ENCODE assay signal across 18 cellular contexts in the genomic region with DNA sequence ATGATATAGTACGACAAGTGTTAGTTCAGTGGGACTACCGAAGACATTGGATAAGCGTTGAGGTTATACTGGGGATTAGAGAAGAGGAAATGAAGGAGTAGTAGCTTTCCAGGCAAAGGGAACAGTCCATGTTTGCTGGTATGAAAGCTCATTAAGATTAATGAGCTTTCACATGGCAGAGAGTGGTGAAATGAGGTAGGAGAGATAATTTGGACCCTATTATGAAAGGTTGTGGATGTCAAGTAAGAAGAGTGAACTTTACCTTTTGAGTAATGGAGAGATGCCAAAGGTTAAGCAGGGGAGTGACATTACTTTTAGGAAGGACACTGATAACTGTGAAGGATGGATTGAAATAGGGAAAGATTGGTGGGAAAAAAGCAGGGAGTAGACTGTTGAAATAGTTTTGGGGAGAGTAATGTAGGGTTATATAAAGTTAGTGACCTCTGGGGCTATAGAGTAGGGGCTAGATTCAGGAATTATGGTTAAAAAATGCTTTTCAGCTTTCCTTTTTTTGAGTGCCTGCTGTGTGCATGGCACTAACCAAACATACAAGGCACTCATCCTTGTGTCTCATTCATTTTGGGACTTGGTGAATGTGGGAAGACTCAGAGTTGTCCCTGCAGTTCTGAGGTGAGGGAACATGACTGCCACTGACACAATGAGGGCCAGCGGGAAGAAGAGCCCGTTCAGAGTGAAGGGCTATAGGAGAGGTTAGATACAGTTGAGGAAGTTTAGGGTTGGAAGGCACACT.
"Had no signal": no experiment of that assay in that cellular context is flagged by ENCODE, and none has a peak within 500 bp of the region (broad histone marks: within the 10 kb centered on the region; RNA-seq: fewer than 3 reads in every experiment).

No MANE protein-coding gene starts in this region.

- H3K27me3 Mint-ChIP-seq: activated naive CD8-positive, alpha-beta T cell treated with anti-CD3 and anti-CD28 coated beads, Interleukin-2, amount 10 ng/mL, durations not matched to agents 7 days and 5 days; central memory CD8-positive, alpha-beta T cell had no signal

- H3K4me3 ChIP-seq: hepatocyte, mucosa of descending colon, stomach had no signal

- H3K9me3 Mint-ChIP-seq: activated naive CD8-positive, alpha-beta T cell treated with anti-CD3 and anti-CD28 coated beads, Interleukin-2, amount 10 ng/mL, durations not matched to agents 7 days and 5 days; brain; central memory CD8-positive, alpha-beta T cell; naive thymus-derived CD4-positive, alpha-beta T cell had no signal

- FAIRE-seq: urothelium cell line had no signal

- H3K27ac Mint-ChIP-seq: activated naive CD8-positive, alpha-beta T cell treated with anti-CD3 and anti-CD28 coated beads, Interleukin-2, amount 10 ng/mL, durations not matched to agents 7 days and 5 days; brain; naive thymus-derived CD4-positive, alpha-beta T cell had no signal

- DNase-seq: activated CD4-positive, alpha-beta T cell treated with anti-CD3 and anti-CD28 coated beads, Interleukin-2, amount 50 U/mL, for 1 hour; activated naive CD4-positive, alpha-beta T cell; activated naive CD8-positive, alpha-beta T cell treated with anti-CD3 and anti-CD28 coated beads, Interleukin-2, amount 10 ng/mL, durations not matched to agents 7 days and 5 days; islet precursor cell; mucosa of descending colon; naive thymus-derived CD4-positive, alpha-beta T cell; stimulated activated CD4-positive, alpha-beta T cell treated with anti-CD3 and anti-CD28 coated beads, Interleukin-12 subunit alpha, Interleukin-12 subunit beta, amount 100 ng/mL, for 4 hours; stimulated activated CD4-positive, alpha-beta T cell treated with anti-CD3 and anti-CD28 coated beads, Interleukin-2, amount 100 ng/mL, for 24 hours; stomach had no signal

- H2AFZ ChIP-seq: hepatocyte, parathyroid adenoma had no signal

- H3K36me3 ChIP-seq: esophagus muscularis mucosa, stomach had no signal

- H3K4me3 Mint-ChIP-seq: activated naive CD8-positive, alpha-beta T cell treated with anti-CD3 and anti-CD28 coated beads, Interleukin-2, amount 10 ng/mL, durations not matched to agents 7 days and 5 days; brain; central memory CD8-positive, alpha-beta T cell; naive thymus-derived CD4-positive, alpha-beta T cell had no signal

- H3K27ac ChIP-seq: coronary artery, esophagus muscularis mucosa, hepatocyte, parathyroid adenoma, stomach had no signal

- ATAC-seq: activated CD4-positive, CD25-positive, alpha-beta regulatory T cell treated with anti-CD3 and anti-CD28 coated beads, Interleukin-2, amount 50 U/mL, for 24 hours; left lobe of liver; mucosa of descending colon; naive thymus-derived CD4-positive, alpha-beta T cell had no signal

- H3K27me3 ChIP-seq: esophagus muscularis mucosa, hepatocyte, stomach had no signal

- H3K9ac ChIP-seq: parathyroid adenoma had no signal

- H3K9me3 ChIP-seq: esophagus muscularis mucosa, mucosa of descending colon, stomach had no signal
